15 cellular contexts compared by ENCODE assay signal in the genomic region with DNA sequence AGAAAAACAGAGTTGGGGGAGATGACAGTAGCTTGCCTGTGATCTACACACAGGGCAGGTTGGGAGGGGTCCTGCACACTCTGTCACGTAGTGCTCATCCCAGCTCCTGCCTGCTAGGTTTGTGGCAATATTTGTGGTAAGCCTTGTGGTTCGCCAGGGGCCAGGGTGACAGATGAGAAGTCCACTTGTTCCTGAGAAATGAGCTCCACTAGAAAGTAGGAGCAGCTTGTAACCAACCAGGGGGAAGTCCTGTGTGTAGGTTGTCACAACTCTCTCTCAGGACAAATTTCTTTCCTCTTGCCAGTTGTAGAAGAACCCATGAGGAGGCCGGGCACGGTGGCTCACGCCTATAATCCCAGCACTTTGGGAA.
DNase-seq lines count a peak whose midpoint lies in the region; ATAC-seq and TF ChIP-seq lines count a peak whose summit lies in the region.
"Had no signal": no experiment of that assay in that cellular context is flagged by ENCODE, and none has a peak within 500 bp of the region (broad histone marks: within the 10 kb centered on the region; RNA-seq: fewer than 3 reads in every experiment).

No MANE protein-coding gene starts in this region.

- peaks cover 7% of the 10 kb centered on the region for H3K9me3 Mint-ChIP-seq in CD8-positive, alpha-beta T cell
- H3K9me3 Mint-ChIP-seq in Calu3 (ENCODE audit: low read depth, unreplicated experiment), result no peaks in the 10 kb centered on the region

- H3K27ac ChIP-seq in heart right ventricle, result peak overlapping the region in 8 of 10 donors; percentile 3 to 66 (median 30)
- peak overlapping the region; percentile 70 for H3K27ac ChIP-seq in muscle layer of duodenum (ENCODE audit: low read length)
- H3K27ac ChIP-seq in vagina, result peak overlapping the region; percentile 73
- H3K27ac ChIP-seq in CD8-positive, alpha-beta T cell (ENCODE audit: low read depth, low read length), result no peak overlapping the region
- H3K27ac ChIP-seq: brain microvascular endothelial cell, SK-N-MC had no signal

- no peak for TF ChIP-seq POLR2A in vagina (IDR thresholded peaks at IDR 0.05)

- H3K4me1 ChIP-seq in heart right ventricle (peaks cover 0 to 69% (median 41%) of the 10 kb centered on the region in 9 donors), muscle layer of duodenum (ENCODE audit: control insufficient read depth in 1 of 2, insufficient read depth in 2 of 2, low read length in 2 of 2) (peaks cover 15 to 28% of the 10 kb centered on the region in 2 donors), vagina (peaks cover 51% of the 10 kb centered on the region)
- H3K4me1 ChIP-seq in CD8-positive, alpha-beta T cell (ENCODE audit: insufficient read depth, low read length), result peaks cover 4% of the 10 kb centered on the region

- H3K9me3 ChIP-seq in heart right ventricle, result no peaks in the 10 kb centered on the region
- H3K9me3 ChIP-seq in muscle layer of duodenum (ENCODE audit: control insufficient read depth in 1 of 2, low read length in 2 of 2), result no peaks in the 10 kb centered on the region
- H3K9me3 ChIP-seq in vagina, result no peaks in the 10 kb centered on the region
- no peaks in the 10 kb centered on the region for H3K9me3 ChIP-seq in CD8-positive, alpha-beta T cell (ENCODE audit: low read length)

- H3K27me3 ChIP-seq in heart right ventricle, result no peaks in the 10 kb centered on the region
- H3K27me3 ChIP-seq in muscle layer of duodenum (ENCODE audit: low read depth, low read length), result no peaks in the 10 kb centered on the region
- no peaks in the 10 kb centered on the region for H3K27me3 ChIP-seq in vagina
- H3K27me3 ChIP-seq in CD8-positive, alpha-beta T cell (ENCODE audit: insufficient read depth, low read length), result no peaks in the 10 kb centered on the region
- H3K27me3 ChIP-seq: brain microvascular endothelial cell had no signal

- no peak for DNase-seq in heart right ventricle
- DNase-seq in cardiac septum (ENCODE audit: low spot score), result no peak
- peak; percentile 25 for DNase-seq in SKM-1 treated with dmso at 0.1 percent for 144 hours (lab: John Stamatoyannopoulos, UW; ENCODE audit: unreplicated experiment)
- DNase-seq in vagina (ENCODE audit: extremely low spot score in 2 of 2), result no peak
- no peak for DNase-seq in CD8-positive, alpha-beta T cell
- no peak for DNase-seq in Calu3
- DNase-seq: activated gamma-delta T cell treated with Interleukin-2 at 50 U/mL for 16 hours; brain microvascular endothelial cell; naive B cell; NCI-H2081 treated with DMSO at 0.1 percent for 48 hours; NCI-H748 treated with DMSO at 0.1 percent for 48 hours; stimulated activated naive CD4-positive, alpha-beta T cell had no signal

- BruUV-seq in Calu3 (replicated peaks; lab: Mats Ljungman, UMichigan), result no TSS peak

- H3K4me3 Mint-ChIP-seq in CD8-positive, alpha-beta T cell, result no peak overlapping the region
- no peak overlapping the region for H3K4me3 Mint-ChIP-seq in Calu3 (ENCODE audit: low read depth, unreplicated experiment)
- H3K4me3 Mint-ChIP-seq: naive B cell had no signal

- H3K4me3 ChIP-seq in heart right ventricle, result no peak overlapping the region
- H3K4me3 ChIP-seq in muscle layer of duodenum (ENCODE audit: low read depth in 1 of 2, low read length in 2 of 2), result no peak overlapping the region
- no peak overlapping the region for H3K4me3 ChIP-seq in vagina
- no peak overlapping the region for H3K4me3 ChIP-seq in CD8-positive, alpha-beta T cell (ENCODE audit: low read depth, low read length)
- H3K4me3 ChIP-seq: SK-N-MC had no signal

- H3K4me1 Mint-ChIP-seq in CD8-positive, alpha-beta T cell (ENCODE audit: low read depth), result peaks cover 20% of the 10 kb centered on the region
- H3K4me1 Mint-ChIP-seq in Calu3 (ENCODE audit: low read depth, unreplicated experiment), result peaks cover 45% of the 10 kb centered on the region

- intact Hi-C loops in heart right ventricle (cut with DNase I), result no loop called here
- intact Hi-C loops in cardiac septum (cut with DNase I), result no loop called here
- intact Hi-C loops in vagina (cut with DNase I), result no loop called here
- intact Hi-C loops in CD8-positive, alpha-beta T cell (cut with DNase I, micrococcal nuclease), result no loop called here
- intact Hi-C loops in Calu3 (cut with micrococcal nuclease; ENCODE audit: unreplicated experiment), result no loop called here

- POLR2A ChIA-PET in CD8-positive, alpha-beta T cell (lab: Charles Lee), result interaction anchor here (0.9 kb wide), 1 partner anchor 18 kb away, joined by 3 read pairs; no protein-coding TSS in a partner anchor

- ATAC-seq in heart right ventricle (peak in 1 of 8 donors; percentile 10), GM21390 (IDR thresholded peaks at IDR 0.05; ENCODE audit: unreplicated experiment) (no peak)
- ATAC-seq in CD8-positive, alpha-beta T cell, result no peak

- no peaks in the 10 kb centered on the region for H3K27me3 Mint-ChIP-seq in CD8-positive, alpha-beta T cell (ENCODE audit: low read depth)
- H3K27me3 Mint-ChIP-seq in Calu3 (ENCODE audit: unreplicated experiment), result no peaks in the 10 kb centered on the region
- H3K27me3 Mint-ChIP-seq: naive B cell had no signal

- H3K36me3 Mint-ChIP-seq in CD8-positive, alpha-beta T cell, result peaks cover 7% of the 10 kb centered on the region
- H3K36me3 Mint-ChIP-seq in Calu3 (ENCODE audit: insufficient read depth, unreplicated experiment), result peaks cover 55% of the 10 kb centered on the region

- H3K27ac Mint-ChIP-seq in CD8-positive, alpha-beta T cell, result no peak overlapping the region
- H3K27ac Mint-ChIP-seq in Calu3 (ENCODE audit: unreplicated experiment), result no peak overlapping the region

- CTCF ChIA-PET in CD8-positive, alpha-beta T cell (lab: Charles Lee), result interaction anchor here (0.7 kb wide), 1 partner anchor 29 kb away, joined by 3 read pairs; no protein-coding TSS in a partner anchor
- CTCF ChIA-PET in Calu3 (lab: Charles Lee), result no interaction called here

- peaks cover 0 to 4% (median 0%) of the 10 kb centered on the region in 9 donors for H3K36me3 ChIP-seq in heart right ventricle
- no peaks in the 10 kb centered on the region for H3K36me3 ChIP-seq in muscle layer of duodenum (ENCODE audit: control insufficient read depth in 1 of 2, insufficient read depth in 2 of 2, low read length in 2 of 2)
- no peaks in the 10 kb centered on the region for H3K36me3 ChIP-seq in vagina
- no peaks in the 10 kb centered on the region for H3K36me3 ChIP-seq in CD8-positive, alpha-beta T cell (ENCODE audit: insufficient read depth, low read length)
- H3K36me3 ChIP-seq: brain microvascular endothelial cell had no signal

- TF ChIP-seq CTCF in heart right ventricle (IDR thresholded peaks at IDR 0.05), result no peak
- no peak for TF ChIP-seq CTCF in vagina (IDR thresholded peaks at IDR 0.05)
- no peak for TF ChIP-seq CTCF in CD8-positive, alpha-beta T cell (IDR thresholded peaks at IDR 0.05)
- no peak for TF ChIP-seq CTCF in Calu3 (IDR thresholded peaks at IDR 0.05; ENCODE audit: unreplicated experiment)

- WGBS in heart right ventricle, 2 donors, result 90 to 94% methylated on average over 5 of the region's 5 CpGs
